ENCODE assay signal across 17 cellular contexts in genomic region chr12:21676781-21677180, GRCh38. TPM values are rescaled to one million over a fixed set of nuclear protein-coding genes. Genes with fewer than 3 reads are reported as not detected.
DNase-seq lines count a peak whose midpoint lies in the region; ATAC-seq and TF ChIP-seq lines count a peak whose summit lies in the region.
"Had no signal": no experiment of that assay in that cellular context is flagged by ENCODE, and none has a peak within 500 bp of the region (broad histone marks: within the 10 kb centered on the region; RNA-seq: fewer than 3 reads in every experiment).

No MANE protein-coding gene starts in this region.

- peak overlapping the region; percentile 47 for H3K4me3 ChIP-seq in CD8-positive, alpha-beta T cell (ENCODE audit: low read depth, low read length)
- H3K4me3 ChIP-seq in neuronal stem cell (ENCODE audit: low read length in 2 of 2) (no peak overlapping the region), Karpas-422 (ENCODE audit: low read length) (no peak overlapping the region)
- H3K4me3 ChIP-seq: K562, MG63, prostate gland had no signal

- ATAC-seq in CD8-positive, alpha-beta T cell, result peak; percentile 79
- no peak for ATAC-seq in GM19395 (IDR thresholded peaks at IDR 0.05; ENCODE audit: unreplicated experiment)

- peak overlapping the region; percentile 30 for H4K8ac ChIP-seq in neuronal stem cell (ENCODE audit: low read depth, low read length)

- H2BK120ac ChIP-seq in neuronal stem cell (ENCODE audit: low read depth, low read length), result no peak overlapping the region

- no peaks in the 10 kb centered on the region for H3K36me3 ChIP-seq in CD8-positive, alpha-beta T cell (ENCODE audit: insufficient read depth, low read length)
- H3K36me3 ChIP-seq in neuronal stem cell (replicated peaks in 1 of 2; ENCODE audit: control insufficient read depth in 2 of 2, insufficient read depth in 2 of 2, low read length in 2 of 2) (no peaks in the 10 kb centered on the region), Karpas-422 (ENCODE audit: insufficient read depth, low read length) (no peaks in the 10 kb centered on the region)
- H3K36me3 ChIP-seq: MG63, prostate gland had no signal

- H3K27me3 ChIP-seq in CD8-positive, alpha-beta T cell (ENCODE audit: insufficient read depth, low read length), result no peaks in the 10 kb centered on the region
- H3K27me3 ChIP-seq in neuronal stem cell (ENCODE audit: control insufficient read depth in 3 of 3, insufficient read depth in 3 of 3, low read depth in 1 of 3, low read length in 3 of 3) (peaks cover 0 to under 1% (median 0%) of the 10 kb centered on the region in 3 experiments), Karpas-422 (ENCODE audit: low read length) (no peaks in the 10 kb centered on the region)

- H2BK15ac ChIP-seq in neuronal stem cell (ENCODE audit: low read length), result no peak overlapping the region

- no peaks in the 10 kb centered on the region for H3K9me3 ChIP-seq in CD8-positive, alpha-beta T cell (ENCODE audit: low read length)
- no peaks in the 10 kb centered on the region for H3K9me3 ChIP-seq in neuronal stem cell (replicated peaks in 1 of 2; ENCODE audit: control insufficient read depth in 2 of 2, insufficient read depth in 1 of 2, low read depth in 1 of 2, low read length in 2 of 2)
- H3K9me3 ChIP-seq in Karpas-422 (ENCODE audit: low read length), result no peaks in the 10 kb centered on the region
- H3K9me3 ChIP-seq: MG63, prostate gland had no signal

- H3K27me3 Mint-ChIP-seq in activated CD4-positive, alpha-beta T cell treated with anti-CD3 and anti-CD28 coated beads, Interleukin-2, amount 10 ng/mL, durations not matched to agents 7 days and 5 days, result no peaks in the 10 kb centered on the region
- no peaks in the 10 kb centered on the region for H3K27me3 Mint-ChIP-seq in CD8-positive, alpha-beta T cell (ENCODE audit: low read depth)
- H3K27me3 Mint-ChIP-seq in activated naive CD8-positive, alpha-beta T cell, result no peaks in the 10 kb centered on the region

- H3K9ac ChIP-seq in neuronal stem cell (ENCODE audit: low read depth, low read length, poor library complexity), result no peak overlapping the region
- H3K9ac ChIP-seq in Karpas-422 (ENCODE audit: low read length), result no peak overlapping the region

- no peak overlapping the region for H2BK5ac ChIP-seq in neuronal stem cell (ENCODE audit: low read length)

- no peaks in the 10 kb centered on the region for H3K9me3 Mint-ChIP-seq in activated CD4-positive, alpha-beta T cell treated with anti-CD3 and anti-CD28 coated beads, Interleukin-2, amount 10 ng/mL, durations not matched to agents 7 days and 5 days
- H3K9me3 Mint-ChIP-seq in CD8-positive, alpha-beta T cell, result no peaks in the 10 kb centered on the region
- no peaks in the 10 kb centered on the region for H3K9me3 Mint-ChIP-seq in activated naive CD8-positive, alpha-beta T cell (ENCODE audit: low read depth)

- no peak overlapping the region for H2AK5ac ChIP-seq in neuronal stem cell (ENCODE audit: low read depth, low read length)

- WGBS in neuronal stem cell (ENCODE audit: extremely low coverage in 2 of 2, insufficient read length in 2 of 2, insufficient replicate concordance in 1 of 2), 2 donors, result no CpG with 5 or more reads among the region's 3 CpGs

- no peaks in the 10 kb centered on the region for H3K79me2 ChIP-seq in Karpas-422 (ENCODE audit: low read length)

- H3K9me2 ChIP-seq in Karpas-422 (replicated peaks; ENCODE audit: insufficient read depth, low read length), result no peaks in the 10 kb centered on the region

- H3K14ac ChIP-seq in neuronal stem cell (ENCODE audit: low read length), result no peak overlapping the region

- H2AFZ ChIP-seq in neuronal stem cell (ENCODE audit: low read length), result no peak overlapping the region
- no peak overlapping the region for H2AFZ ChIP-seq in Karpas-422 (ENCODE audit: low read length)

- no peak overlapping the region for H4K91ac ChIP-seq in neuronal stem cell (ENCODE audit: low read depth, low read length, poor library complexity)

- no peak overlapping the region for H2BK12ac ChIP-seq in neuronal stem cell (ENCODE audit: low read length)

- no peak overlapping the region for H3K23ac ChIP-seq in neuronal stem cell (ENCODE audit: low read depth, low read length, poor library complexity)

- peak overlapping the region; percentile 22 for H3K27ac ChIP-seq in CD8-positive, alpha-beta T cell (ENCODE audit: low read depth, low read length)
- H3K27ac ChIP-seq in neuronal stem cell (replicated peaks; ENCODE audit: low read length) (no peak overlapping the region), Karpas-422 (ENCODE audit: low read length) (no peak overlapping the region)
- H3K27ac ChIP-seq: prostate gland, RWPE1 had no signal

- H3K4me1 ChIP-seq in CD8-positive, alpha-beta T cell (ENCODE audit: insufficient read depth, low read length), result peaks cover 54% of the 10 kb centered on the region
- H3K4me1 ChIP-seq in neuronal stem cell (ENCODE audit: control insufficient read depth in 2 of 2, insufficient read depth in 1 of 2, low read depth in 1 of 2, low read length in 2 of 2) (no peaks in the 10 kb centered on the region), Karpas-422 (ENCODE audit: low read length) (no peaks in the 10 kb centered on the region)
- H3K4me1 ChIP-seq: prostate gland had no signal

- H3K79me1 ChIP-seq in neuronal stem cell (ENCODE audit: low read depth, low read length), result no peaks in the 10 kb centered on the region

- H3K4me2 ChIP-seq in neuronal stem cell (ENCODE audit: insufficient read depth, low read length, poor library complexity, severe bottlenecking) (no peak overlapping the region), Karpas-422 (ENCODE audit: low read depth, low read length, poor library complexity, severe bottlenecking) (no peak overlapping the region)

- H3K4me3 Mint-ChIP-seq in activated CD4-positive, alpha-beta T cell treated with anti-CD3 and anti-CD28 coated beads, Interleukin-2, amount 10 ng/mL, durations not matched to agents 7 days and 5 days, result no peak overlapping the region
- peak overlapping the region; percentile 76 for H3K4me3 Mint-ChIP-seq in CD8-positive, alpha-beta T cell
- peak overlapping the region; percentile 71 for H3K4me3 Mint-ChIP-seq in activated naive CD8-positive, alpha-beta T cell

- no peak for DNase-seq in activated CD4-positive, alpha-beta T cell treated with anti-CD3 and anti-CD28 coated beads, Interleukin-2, amount 10 ng/mL, durations not matched to agents 7 days and 5 days
- DNase-seq in activated CD4-positive, alpha-beta T cell treated with anti-CD3 and anti-CD28 coated beads, Interleukin-2, amount 50 U/mL, for 48 hours, result no peak
- no peak for DNase-seq in CD8-positive, alpha-beta T cell
- DNase-seq in neuronal stem cell (ENCODE audit: low spot score), result no peak
- DNase-seq in NCI-H1694 (lab: John Stamatoyannopoulos, UW), result no peak
- DNase-seq in Karpas-422, result no peak
- DNase-seq: amygdala, COR-L47, HCEC 1CT, MG63, NCI-H446, T-helper 1 cell had no signal

- CTCF ChIA-PET in activated CD4-positive, alpha-beta T cell treated with anti-CD3 and anti-CD28 coated beads, Interleukin-2, amount 10 ng/mL, durations not matched to agents 7 days and 5 days (lab: Charles Lee), result interaction anchor here (0.6 to 1.2 kb wide), 3 partner anchors 19 to 358 kb away, joined by 3 to 4 read pairs (median 3); partner anchors contain the start of gene LDHB
- CTCF ChIA-PET in CD8-positive, alpha-beta T cell (lab: Charles Lee), result interaction anchor here (0.6 to 9.1 kb wide), 6 partner anchors 18 to 188 kb away, joined by 3 to 138 read pairs (median 6); partner anchors contain the start of gene LDHB

- no peak for TF ChIP-seq CTCF in CD8-positive, alpha-beta T cell (IDR thresholded peaks at IDR 0.05)

- H3K36me3 Mint-ChIP-seq in activated CD4-positive, alpha-beta T cell treated with anti-CD3 and anti-CD28 coated beads, Interleukin-2, amount 10 ng/mL, durations not matched to agents 7 days and 5 days (ENCODE audit: low read depth), result no peaks in the 10 kb centered on the region
- H3K36me3 Mint-ChIP-seq in CD8-positive, alpha-beta T cell, result no peaks in the 10 kb centered on the region
- H3K36me3 Mint-ChIP-seq in activated naive CD8-positive, alpha-beta T cell, result no peaks in the 10 kb centered on the region

- POLR2A ChIA-PET in activated CD4-positive, alpha-beta T cell treated with anti-CD3 and anti-CD28 coated beads, Interleukin-2, amount 10 ng/mL, durations not matched to agents 7 days and 5 days (lab: Charles Lee), result no interaction called here
- POLR2A ChIA-PET in CD8-positive, alpha-beta T cell (lab: Charles Lee), result interaction anchor here (1.1 to 5.8 kb wide), 4 partner anchors 15 to 29 kb away, joined by 4 to 75 read pairs (median 6); partner anchors contain the start of gene LDHB

- peaks cover 44% of the 10 kb centered on the region for H3K4me1 Mint-ChIP-seq in activated CD4-positive, alpha-beta T cell treated with anti-CD3 and anti-CD28 coated beads, Interleukin-2, amount 10 ng/mL, durations not matched to agents 7 days and 5 days
- H3K4me1 Mint-ChIP-seq in CD8-positive, alpha-beta T cell (ENCODE audit: low read depth), result peaks cover 52% of the 10 kb centered on the region
- H3K4me1 Mint-ChIP-seq in activated naive CD8-positive, alpha-beta T cell (ENCODE audit: low read depth), result peaks cover 52% of the 10 kb centered on the region

- H3K27ac Mint-ChIP-seq in activated CD4-positive, alpha-beta T cell treated with anti-CD3 and anti-CD28 coated beads, Interleukin-2, amount 10 ng/mL, durations not matched to agents 7 days and 5 days, result peak overlapping the region; percentile 56
- peak overlapping the region; percentile 91 for H3K27ac Mint-ChIP-seq in CD8-positive, alpha-beta T cell
- peak overlapping the region; percentile 93 for H3K27ac Mint-ChIP-seq in activated naive CD8-positive, alpha-beta T cell

- no peak overlapping the region for H3K18ac ChIP-seq in neuronal stem cell (ENCODE audit: low read length)

- H3K4ac ChIP-seq in neuronal stem cell (ENCODE audit: low read length), result no peak overlapping the region

- H4K20me1 ChIP-seq in Karpas-422 (ENCODE audit: insufficient read depth, low read depth, low read length), result no peaks in the 10 kb centered on the region

- intact Hi-C loops in CD8-positive, alpha-beta T cell (cut with DNase I, micrococcal nuclease), result loop anchor here (1.0 to 5.0 kb wide), 3 partner anchors 19 to 174 kb away; partner anchors contain the start of genes GOLT1B (in 2 of the 2), RECQL (in 2 of the 2) and LDHB (in 1 of the 2)

RNA-seq across cellular contexts. Expression of gene LDHB, which starts 19.1 kb away (rescaled TPM):
- 1,000 to 10,000 TPM in 1 of 2 experiments, 100 to 1,000 TPM in 1; 819 to 1,195 TPM for total RNA-seq in activated CD4-positive, alpha-beta T cell treated with anti-CD3 and anti-CD28 coated beads, Interleukin-2, amount 10 ng/mL, durations not matched to agents 7 days and 5 days
- total RNA-seq in CD8-positive, alpha-beta T cell, result 100 to 1,000 TPM; 492 to 577 TPM
- polyA plus RNA-seq in neuronal stem cell (2013, experiment 1 of 2), result 696 TPM
- 664 TPM for polyA plus RNA-seq in neuronal stem cell (2013, experiment 2 of 2)
- 848 and 1,058 TPM in 2 replicates for total RNA-seq in Karpas-422 (2014; rRNA removed; shearing (Covaris generic); ENCODE audit: low replicate concordance)
